In genomic region chr3:42661593-42662022, GRCh38 we compare ENCODE assay signal across 2 cellular contexts.
TF ChIP-seq lines count a peak whose summit lies in the region.

No MANE protein-coding gene starts in this region.

TF ChIP-seq in HepG2, 621 proteins besides CTCF, POLR2A, EP300 and RAD21:
- TF ChIP-seq ESRRA (CRISPR knock-in tag; IDR thresholded peaks at IDR 0.05; ENCODE audit: low read depth) = no peak
- no peak for TF ChIP-seq ZNF577 (CRISPR knock-in tag; IDR thresholded peaks at IDR 0.05; ENCODE audit: borderline replicate concordance, low read depth)
- TF ChIP-seq ZKSCAN8 (CRISPR knock-in tag; IDR thresholded peaks at IDR 0.05; ENCODE audit: borderline replicate concordance) = no peak
- TF ChIP-seq NR2F6 (IDR thresholded peaks at IDR 0.05) = no peak
- TF ChIP-seq NR2F6 (CRISPR knock-in tag; IDR thresholded peaks at IDR 0.05) = no peak
- peak; percentile 47; the same call in 1 of the 2 replicates for TF ChIP-seq MNT (IDR thresholded peaks at IDR 0.05)
- no peak for TF ChIP-seq ATF4 (CRISPR knock-in tag; IDR thresholded peaks at IDR 0.05)
- TF ChIP-seq SALL1 (CRISPR knock-in tag; IDR thresholded peaks at IDR 0.05) = no peak

TF ChIP-seq in HEK293T, 16 proteins besides CTCF, POLR2A, EP300 and RAD21:
- no peak for TF ChIP-seq SUZ12 (IDR thresholded peaks at IDR 0.05)
- no peak for TF ChIP-seq L3MBTL2 (conservative IDR thresholded peaks at IDR 0.05)
- TF ChIP-seq ARNT (IDR thresholded peaks at IDR 0.05) = no peak
- TF ChIP-seq SP1 (IDR thresholded peaks at IDR 0.05) = no peak
- no peak for TF ChIP-seq ZNF384 (IDR thresholded peaks at IDR 0.05)
- no peak for TF ChIP-seq PKNOX1 (IDR thresholded peaks at IDR 0.05)
- TF ChIP-seq BHLHE40 (IDR thresholded peaks at IDR 0.05; ENCODE audit: borderline replicate concordance) = no peak
- no peak for TF ChIP-seq FOXM1 (IDR thresholded peaks at IDR 0.05; ENCODE audit: borderline replicate concordance)
- TF ChIP-seq CTBP1 (IDR thresholded peaks at IDR 0.05; ENCODE audit: borderline replicate concordance) = no peak
- no peak for TF ChIP-seq ELF4 (IDR thresholded peaks at IDR 0.05)
